Comparison of ENCODE assay signal across 1 cellular context in genomic region chr9:37025381-37026084, GRCh38.
TF ChIP-seq lines count a peak whose summit lies in the region.

No MANE protein-coding gene starts in this region.

TF ChIP-seq in GM12878, 131 proteins besides CTCF, POLR2A, EP300 and RAD21 (continued from another document):
- TF ChIP-seq PRDM15 (CRISPR knock-in tag; IDR thresholded peaks at IDR 0.05) (no peak), MXI1 (IDR thresholded peaks at IDR 0.05; ENCODE audit: low read depth, low read length) (peak; percentile 62; the same call in 1 of the 2 replicates), EGR1 (IDR thresholded peaks at IDR 0.05; ENCODE audit: borderline replicate concordance in 1 of 2, low read depth in 2 of 2, low read length in 2 of 2) (peak in 1 of 2 experiments; percentile 54; a peak in 1 of 3 replicates), SIN3A (IDR thresholded peaks at IDR 0.05; ENCODE audit: low read depth, low read length) (0 out of 2 replicates have a peak, but pooled peaks have one; percentile 16), CEBPB (IDR thresholded peaks at IDR 0.05; ENCODE audit: borderline replicate concordance in 1 of 2, low read depth in 2 of 2, low read length in 2 of 2) (no peak), SMC3 (IDR thresholded peaks at IDR 0.05; ENCODE audit: borderline replicate concordance, low read length) (0 out of 2 replicates have a peak, but pooled peaks have one; percentile 8), POLR2AphosphoS5 (IDR thresholded peaks at IDR 0.05; ENCODE audit: low read length) (peak; percentile 39; the same call in 1 of the 2 replicates), ZBTB11 (CRISPR knock-in tag; IDR thresholded peaks at IDR 0.05) (no peak), ZBED1 (IDR thresholded peaks at IDR 0.05; ENCODE audit: borderline replicate concordance) (no peak), PBX3 (IDR thresholded peaks at IDR 0.05; ENCODE audit: insufficient replicate concordance, low read depth, low read length) (no peak), MLLT1 (IDR thresholded peaks at IDR 0.05) (peak; percentile 29; the same call in 1 of the 2 replicates)
TF ChIP-seq in GM12878: peak in this region for 12.
